ENCODE assay signal across 22 cellular contexts in the genomic region with DNA sequence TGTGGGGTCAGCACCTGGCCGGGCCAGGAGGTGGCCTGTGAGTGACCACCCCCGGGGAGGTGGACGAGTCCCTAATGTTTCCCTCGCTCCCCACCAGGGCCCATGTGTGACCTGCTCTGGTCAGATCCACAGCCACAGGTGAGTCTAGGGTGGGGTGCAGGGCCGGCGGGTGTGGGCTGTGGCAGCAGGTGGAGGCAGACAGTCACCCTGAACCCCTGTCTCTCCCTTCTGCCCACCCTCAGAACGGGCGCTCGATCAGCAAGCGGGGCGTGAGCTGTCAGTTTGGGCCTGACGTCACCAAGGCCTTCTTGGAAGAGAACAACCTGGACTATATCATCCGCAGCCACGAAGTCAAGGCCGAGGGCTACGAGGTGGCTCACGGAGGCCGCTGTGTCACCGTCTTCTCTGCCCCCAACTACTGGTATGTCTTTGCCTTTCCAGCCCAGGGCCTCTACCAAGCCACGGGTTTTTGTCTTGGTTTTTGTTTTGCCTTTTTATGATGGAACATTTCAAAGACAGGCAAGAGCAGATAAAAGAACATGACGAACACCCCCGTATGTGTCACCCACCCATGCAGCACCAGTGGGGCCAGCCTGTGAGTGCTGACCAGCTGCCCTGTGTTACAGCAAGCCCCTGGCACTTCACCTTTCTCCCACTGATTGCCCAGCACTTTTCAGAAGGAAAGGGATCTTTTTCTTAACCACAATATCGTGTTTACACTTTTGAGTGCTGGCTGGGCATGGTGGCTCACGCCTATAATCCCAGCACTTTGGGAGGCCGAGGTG. TPM values are rescaled to one million over a fixed set of nuclear protein-coding genes. Genes with fewer than 3 reads are reported as not detected.
"Had no signal": no experiment of that assay in that cellular context is flagged by ENCODE, and none has a peak within 500 bp of the region (broad histone marks: within the 10 kb centered on the region; RNA-seq: fewer than 3 reads in every experiment).

No MANE protein-coding gene starts in this region.

- H3K4me3 Mint-ChIP-seq: activated CD8-positive, alpha-beta T cell treated with anti-CD3 and anti-CD28 coated beads, Interleukin-2, amount 10 ng/mL, durations not matched to agents 7 days and 5 days; activated T-helper 17 cell treated with anti-CD3 and anti-CD28 coated beads, Interleukin-2, amount 50 U/mL, for 72 hours; naive thymus-derived CD4-positive, alpha-beta T cell; neural crest cell; stimulated activated effector memory CD8-positive, alpha-beta T cell treated with anti-CD3 and anti-CD28 coated beads, Interleukin-12 subunit alpha, Interleukin-12 subunit beta, amount 100 ng/mL, for 72 hours; T-cell had no signal

- H3K9me3 Mint-ChIP-seq: activated T-helper 17 cell treated with anti-CD3 and anti-CD28 coated beads, Interleukin-2, amount 50 U/mL, for 72 hours; neural crest cell; stimulated activated effector memory CD8-positive, alpha-beta T cell treated with anti-CD3 and anti-CD28 coated beads, Interleukin-12 subunit alpha, Interleukin-12 subunit beta, amount 100 ng/mL, for 72 hours; T-cell had no signal

- H3K9me3 ChIP-seq: body of pancreas, esophagus squamous epithelium, gastrocnemius medialis, stomach, suprapubic skin, tibial nerve had no signal

- H3K4me1 ChIP-seq: gastrocnemius medialis had no signal

- DNase-seq: activated CD4-positive, alpha-beta T cell treated with anti-CD3 and anti-CD28 coated beads for 1 hour; activated CD4-positive, alpha-beta T cell treated with anti-CD3 and anti-CD28 coated beads, Interleukin-2, amount 50 U/mL, for 1 hour; activated CD8-positive, alpha-beta T cell treated with anti-CD3 and anti-CD28 coated beads, Interleukin-2, amount 10 ng/mL, durations not matched to agents 7 days and 5 days; dermis blood vessel endothelial cell; effector memory CD4-positive, alpha-beta T cell; esophagus squamous epithelium; gastrocnemius medialis; naive thymus-derived CD4-positive, alpha-beta T cell; retina; stimulated activated CD4-positive, alpha-beta T cell treated with anti-CD3 and anti-CD28 coated beads, Interleukin-2, amount 100 ng/mL, for 24 hours; stomach; T-cell had no signal

- H3K27ac Mint-ChIP-seq: activated CD8-positive, alpha-beta T cell treated with anti-CD3 and anti-CD28 coated beads, Interleukin-2, amount 10 ng/mL, durations not matched to agents 7 days and 5 days; activated T-helper 17 cell treated with anti-CD3 and anti-CD28 coated beads, Interleukin-2, amount 50 U/mL, for 72 hours; naive thymus-derived CD4-positive, alpha-beta T cell; stimulated activated effector memory CD8-positive, alpha-beta T cell treated with anti-CD3 and anti-CD28 coated beads, Interleukin-12 subunit alpha, Interleukin-12 subunit beta, amount 100 ng/mL, for 72 hours; T-cell had no signal

- H3K27me3 Mint-ChIP-seq: activated T-helper 17 cell treated with anti-CD3 and anti-CD28 coated beads, Interleukin-2, amount 50 U/mL, for 72 hours; naive thymus-derived CD4-positive, alpha-beta T cell; progenitor cell of endocrine pancreas; T-cell had no signal

- H3K27me3 ChIP-seq: body of pancreas, cardiac muscle cell, esophagus squamous epithelium, gastrocnemius medialis, stomach, suprapubic skin, tibial nerve had no signal

- H3K27ac ChIP-seq: body of pancreas, cardiac muscle cell, esophagus squamous epithelium, gastrocnemius medialis, stomach, suprapubic skin, tibial nerve had no signal

- H3K4me3 ChIP-seq: body of pancreas, cardiac muscle cell, esophagus squamous epithelium, gastrocnemius medialis, stomach, suprapubic skin, tibial nerve had no signal

- ATAC-seq: activated CD8-positive, alpha-beta T cell treated with anti-CD3 and anti-CD28 coated beads, Interleukin-2, amount 10 ng/mL, durations not matched to agents 7 days and 5 days; activated T-helper 17 cell treated with anti-CD3 and anti-CD28 coated beads, Interleukin-2, amount 50 U/mL, for 72 hours; body of pancreas; gastrocnemius medialis; naive thymus-derived CD4-positive, alpha-beta T cell; stimulated activated effector memory CD8-positive, alpha-beta T cell treated with anti-CD3 and anti-CD28 coated beads, Interleukin-12 subunit alpha, Interleukin-12 subunit beta, amount 100 ng/mL, for 72 hours; T-cell had no signal

- H3K4me1 Mint-ChIP-seq: activated T-helper 17 cell treated with anti-CD3 and anti-CD28 coated beads, Interleukin-2, amount 50 U/mL, for 72 hours; stimulated activated effector memory CD8-positive, alpha-beta T cell treated with anti-CD3 and anti-CD28 coated beads, Interleukin-12 subunit alpha, Interleukin-12 subunit beta, amount 100 ng/mL, for 72 hours had no signal

RNA-seq across cellular contexts. Expression of a gene that starts 24.9 kb away (rescaled TPM):
- total RNA-seq: activated CD8-positive, alpha-beta T cell treated with anti-CD3 and anti-CD28 coated beads, Interleukin-2, amount 10 ng/mL, durations not matched to agents 7 days and 5 days; activated T-helper 17 cell treated with anti-CD3 and anti-CD28 coated beads, Interleukin-2, amount 50 U/mL, for 72 hours; naive thymus-derived CD4-positive, alpha-beta T cell had no signal
- polyA plus RNA-seq: naive thymus-derived CD4-positive, alpha-beta T cell had no signal

RNA-seq across cellular contexts. Expression of a gene that starts 40.2 kb away (rescaled TPM):
- total RNA-seq: activated T-helper 17 cell treated with anti-CD3 and anti-CD28 coated beads, Interleukin-2, amount 50 U/mL, for 72 hours; body of pancreas; dermis blood vessel endothelial cell; esophagus squamous epithelium; gastrocnemius medialis; lung microvascular endothelial cell; naive thymus-derived CD4-positive, alpha-beta T cell; T-cell had no signal
- polyA plus RNA-seq: keratinocyte; naive thymus-derived CD4-positive, alpha-beta T cell had no signal
